Comparison of ENCODE assay signal across 1 cellular context in genomic region chr7:152313879-152314604, GRCh38.
A peak's percentile ranks its signal among the peaks of the same experiment; 100 is the strongest.
TF ChIP-seq lines count a peak whose summit lies in the region.

No MANE protein-coding gene starts in this region.

TF ChIP-seq in HEK293, 187 proteins besides CTCF, POLR2A, EP300 and RAD21 (continued from another document and continues in another):
- no peak for TF ChIP-seq ZNF521 (tag by site-specific recombination; IDR thresholded peaks at IDR 0.05)
- TF ChIP-seq ZSCAN4 (tag by site-specific recombination; IDR thresholded peaks at IDR 0.05): no peak
- no peak for TF ChIP-seq BCL11A (tag by site-specific recombination; IDR thresholded peaks at IDR 0.05; ENCODE audit: low read depth)
- no peak for TF ChIP-seq ZNF510 (tag by site-specific recombination; IDR thresholded peaks at IDR 0.05; ENCODE audit: insufficient replicate concordance)
- peak; percentile 88; the same call in 1 of the 2 replicates for TF ChIP-seq ZNF660 (tag by site-specific recombination; IDR thresholded peaks at IDR 0.05)
- TF ChIP-seq ZNF610 (tag by site-specific recombination; IDR thresholded peaks at IDR 0.05; ENCODE audit: borderline replicate concordance): 0 out of 2 replicates have a peak, but pooled peaks have one; percentile 16
- no peak for TF ChIP-seq SCRT2 (tag by site-specific recombination; IDR thresholded peaks at IDR 0.05)
- no peak for TF ChIP-seq ZNF169 (tag by site-specific recombination; IDR thresholded peaks at IDR 0.05)
- no peak for TF ChIP-seq ZNF23 (tag by site-specific recombination; IDR thresholded peaks at IDR 0.05; ENCODE audit: borderline replicate concordance)
- no peak for TF ChIP-seq ZNF530 (tag by site-specific recombination; IDR thresholded peaks at IDR 0.05; ENCODE audit: low read depth)
- TF ChIP-seq ZNF600 (tag by site-specific recombination; IDR thresholded peaks at IDR 0.05): no peak
- no peak for TF ChIP-seq ZBTB26 (tag by site-specific recombination; optimal IDR thresholded peaks at IDR 0.05)
- peak; percentile 80 for TF ChIP-seq IKZF3 (tag by site-specific recombination; IDR thresholded peaks at IDR 0.05)
- TF ChIP-seq SP2 (tag by site-specific recombination; IDR thresholded peaks at IDR 0.05): peak; percentile 43; the same call in 1 of the 2 replicates
- no peak for TF ChIP-seq MYNN (tag by site-specific recombination; IDR thresholded peaks at IDR 0.05; ENCODE audit: borderline replicate concordance)
- TF ChIP-seq KLF17 (tag by site-specific recombination; IDR thresholded peaks at IDR 0.05): peak; percentile 61; the same call in 1 of the 2 replicates
- TF ChIP-seq ZNF121 (tag by site-specific recombination; IDR thresholded peaks at IDR 0.05): no peak
- TF ChIP-seq PRDM1 (tag by site-specific recombination; IDR thresholded peaks at IDR 0.05): peak; percentile 81
- TF ChIP-seq ZNF639 (tag by site-specific recombination; IDR thresholded peaks at IDR 0.05): peak; percentile 70; the same call in 1 of the 2 replicates
- no peak for TF ChIP-seq ZNF223 (tag by site-specific recombination; IDR thresholded peaks at IDR 0.05)
- 0 out of 2 replicates have a peak, but pooled peaks have one; percentile 54 for TF ChIP-seq ZNF501 (tag by site-specific recombination; IDR thresholded peaks at IDR 0.05)
- TF ChIP-seq OSR2 (tag by site-specific recombination; IDR thresholded peaks at IDR 0.05): peak; percentile 83
- TF ChIP-seq ZNF433 (tag by site-specific recombination; IDR thresholded peaks at IDR 0.05; ENCODE audit: low read depth): no peak
- peak; percentile 59; the same call in 1 of the 2 replicates for TF ChIP-seq ZNF449 (tag by site-specific recombination; IDR thresholded peaks at IDR 0.05)
- TF ChIP-seq ZNF274 (IDR thresholded peaks at IDR 0.05; ENCODE audit: low read length): no peak
- TF ChIP-seq ZNF274 (tag by site-specific recombination; IDR thresholded peaks at IDR 0.05; ENCODE audit: borderline replicate concordance): no peak
- TF ChIP-seq ZNF394 (tag by site-specific recombination; IDR thresholded peaks at IDR 0.05; ENCODE audit: borderline replicate concordance): peak; percentile 61; the same call in 1 of the 2 replicates
- no peak for TF ChIP-seq ZNF791 (tag by site-specific recombination; IDR thresholded peaks at IDR 0.05)
- TF ChIP-seq ZNF341 (tag by site-specific recombination; IDR thresholded peaks at IDR 0.05; ENCODE audit: low read depth): peak; percentile 44; the same call in 1 of the 2 replicates
- TF ChIP-seq ZNF239 (tag by site-specific recombination; IDR thresholded peaks at IDR 0.05): no peak
- TF ChIP-seq ZNF211 (tag by site-specific recombination; IDR thresholded peaks at IDR 0.05; ENCODE audit: low read depth): no peak
- TF ChIP-seq ZNF629 (tag by site-specific recombination; IDR thresholded peaks at IDR 0.05): peak; percentile 96
- TF ChIP-seq ZSCAN16 (tag by site-specific recombination; IDR thresholded peaks at IDR 0.05): no peak
- TF ChIP-seq ZBTB20 (tag by site-specific recombination; IDR thresholded peaks at IDR 0.05): no peak
- TF ChIP-seq ZNF404 (tag by site-specific recombination; IDR thresholded peaks at IDR 0.05): no peak
- TF ChIP-seq ZNF10 (tag by site-specific recombination; IDR thresholded peaks at IDR 0.05): no peak
- no peak for TF ChIP-seq ZNF513 (tag by site-specific recombination; IDR thresholded peaks at IDR 0.05)
- 0 out of 2 replicates have a peak, but pooled peaks have one; percentile 32 for TF ChIP-seq ZNF24 (tag by site-specific recombination; IDR thresholded peaks at IDR 0.05)
- no peak for TF ChIP-seq ZNF776 (tag by site-specific recombination; IDR thresholded peaks at IDR 0.05; ENCODE audit: borderline replicate concordance)
- no peak for TF ChIP-seq ZNF155 (tag by site-specific recombination; IDR thresholded peaks at IDR 0.05)
- peak; percentile 55 for TF ChIP-seq ZNF324 (tag by site-specific recombination; IDR thresholded peaks at IDR 0.05)
- TF ChIP-seq ZBTB21 (tag by site-specific recombination; IDR thresholded peaks at IDR 0.05): peak; percentile 84
- TF ChIP-seq ZBTB44 (tag by site-specific recombination; IDR thresholded peaks at IDR 0.05): peak; percentile 86
- no peak for TF ChIP-seq ZNF302 (tag by site-specific recombination; IDR thresholded peaks at IDR 0.05; ENCODE audit: low read depth)
- peak; percentile 86 for TF ChIP-seq ZEB2 (tag by site-specific recombination; IDR thresholded peaks at IDR 0.05)
- TF ChIP-seq ZNF311 (tag by site-specific recombination; IDR thresholded peaks at IDR 0.05; ENCODE audit: borderline replicate concordance): no peak
- TF ChIP-seq EGR2 (tag by site-specific recombination; IDR thresholded peaks at IDR 0.05; ENCODE audit: low read depth): no peak
- no peak for TF ChIP-seq ZBTB10 (tag by site-specific recombination; IDR thresholded peaks at IDR 0.05)
- TF ChIP-seq REST (tag by site-specific recombination; IDR thresholded peaks at IDR 0.05): no peak
- TF ChIP-seq ZNF658 (tag by site-specific recombination; IDR thresholded peaks at IDR 0.05): no peak
- TF ChIP-seq PBX3 (CRISPR knock-in tag; IDR thresholded peaks at IDR 0.05): no peak
- TF ChIP-seq ZFP3 (tag by site-specific recombination; IDR thresholded peaks at IDR 0.05; ENCODE audit: low read depth): no peak
